ENCODE assay signal across 8 cellular contexts in genomic region chr2:62306751-62307468, GRCh38.
DNase-seq lines count a peak whose midpoint lies in the region; ATAC-seq, FAIRE-seq and TF ChIP-seq lines count a peak whose summit lies in the region.

No MANE protein-coding gene starts in this region.

- no peak for TF ChIP-seq RAD21 in GM12878 (IDR thresholded peaks at IDR 0.05; ENCODE audit: insufficient read depth, low read depth, low read length)

- no peaks in the 10 kb centered on the region for H3K27me3 Mint-ChIP-seq in natural killer cell treated with Interleukin-12 subunit alpha and Interleukin-12 subunit beta and Interleukin-15 and Interleukin-18, amount 100 ng/mL, for 72 hours

- WGBS in GM12878 (ENCODE audit: insufficient coverage, insufficient replicate concordance, low lambda C conversion rate, missing lambda C conversion rate) = 24% methylated on average over 7 of the region's 7 CpGs

- SMC1A ChIA-PET in GM12878 (lab: Charles Lee; ENCODE audit: uncharacterized antibody, unreplicated experiment) = interaction anchor here (0.7 to 26.8 kb wide), 18 partner anchors 10 to 312 kb away, joined by 3 to 467 read pairs (median 6); no protein-coding TSS in a partner anchor

- H4K20me1 ChIP-seq in OCI-LY3 (ENCODE audit: insufficient read depth, low read length) = no peaks in the 10 kb centered on the region
- H4K20me1 ChIP-seq in GM12878 (ENCODE audit: control insufficient read depth, insufficient read depth) = no peaks in the 10 kb centered on the region
- H4K20me1 ChIP-seq in Karpas-422 (ENCODE audit: insufficient read depth, low read depth, low read length) = no peaks in the 10 kb centered on the region

- no peak for FAIRE-seq in GM12878 (lab: Jason Lieb, UNC)

- H3K36me3 ChIP-seq in OCI-LY3 (replicated peaks; ENCODE audit: low read depth, low read length) = no peaks in the 10 kb centered on the region
- H3K36me3 ChIP-seq in GM12878 (ENCODE audit: control insufficient read depth in 2 of 2, insufficient read depth in 2 of 2, low read length in 1 of 2) = no peaks in the 10 kb centered on the region
- no peaks in the 10 kb centered on the region for H3K36me3 ChIP-seq in Karpas-422 (ENCODE audit: insufficient read depth, low read length)

- no peaks in the 10 kb centered on the region for H3K9me2 ChIP-seq in Karpas-422 (replicated peaks; ENCODE audit: insufficient read depth, low read length)

- in situ Hi-C loops in GM12878 (cut with MboI) = loop anchor here (5.0 kb wide), 1 partner anchor 165 kb away; no protein-coding TSS in a partner anchor

- POLR2A ChIA-PET in GM12878 (lab: Charles Lee) = interaction anchor here (1.2 to 6.3 kb wide), 6 partner anchors 28 to 171 kb away, joined by 3 to 49 read pairs (median 7); partner anchors contain the start of gene B3GNT2

- H3K4me1 Mint-ChIP-seq in natural killer cell treated with Interleukin-12 subunit alpha and Interleukin-12 subunit beta and Interleukin-15 and Interleukin-18, amount 100 ng/mL, for 72 hours (ENCODE audit: low read depth in 2 of 2) = peaks cover 73 to 75% of the 10 kb centered on the region in 2 donors

- H3K27ac ChIP-seq in OCI-LY3 (ENCODE audit: low read length) (no peak overlapping the region), GM12878 (ENCODE audit: control insufficient read depth, insufficient read depth) (peak overlapping the region; percentile 99), Karpas-422 (ENCODE audit: low read length) (no peak overlapping the region)

- TF ChIP-seq CTCF in OCI-LY3 (IDR thresholded peaks at IDR 0.05; ENCODE audit: low read depth, low read length) = no peak
- TF ChIP-seq CTCF in GM12878 (IDR thresholded peaks at IDR 0.05 in 2 of 3, conservative IDR thresholded peaks at IDR 0.05 in 1 of 3; ENCODE audit: control insufficient read depth in 2 of 3, extremely low read depth in 1 of 3, insufficient read depth in 1 of 3, low read depth in 3 of 3, low read length in 3 of 3) = no peak

- ATAC-seq in HG03175 (IDR thresholded peaks at IDR 0.05; ENCODE audit: unreplicated experiment) (peak; percentile 31), GM12878 (peak; percentile 65)
- ATAC-seq in natural killer cell treated with Interleukin-12 subunit alpha and Interleukin-12 subunit beta and Interleukin-15 and Interleukin-18, amount 100 ng/mL, for 72 hours = peak; percentile 50 to 59

- intact Hi-C loops in GM12878 (cut with micrococcal nuclease; ENCODE audit: unreplicated experiment) = loop anchor here (5.0 to 10.0 kb wide), 2 partner anchors 165 to 392 kb away; no protein-coding TSS in a partner anchor

- H3K36me3 Mint-ChIP-seq in natural killer cell treated with Interleukin-12 subunit alpha and Interleukin-12 subunit beta and Interleukin-15 and Interleukin-18, amount 100 ng/mL, for 72 hours = no peaks in the 10 kb centered on the region

- H3K4me3 Mint-ChIP-seq in natural killer cell treated with Interleukin-12 subunit alpha and Interleukin-12 subunit beta and Interleukin-15 and Interleukin-18, amount 100 ng/mL, for 72 hours = peak overlapping the region; percentile 49

- no peaks in the 10 kb centered on the region for H3K79me2 ChIP-seq in OCI-LY3 (ENCODE audit: low read length)
- peaks cover 32% of the 10 kb centered on the region for H3K79me2 ChIP-seq in GM12878 (ENCODE audit: control insufficient read depth, insufficient read depth, low read length)
- no peaks in the 10 kb centered on the region for H3K79me2 ChIP-seq in Karpas-422 (ENCODE audit: low read length)

- DNase-seq in activated CD4-positive, CD25-positive, alpha-beta regulatory T cell treated with anti-CD3 and anti-CD28 coated beads, Interleukin-2, amount 50 U/mL, for 16 hours (ENCODE audit: low read depth, low spot score) = peak; percentile 13
- no peak for DNase-seq in activated CD4-positive, CD25-positive, alpha-beta regulatory T cell (lab: John Stamatoyannopoulos, UW)
- peak; percentile 95 for DNase-seq in GM12878 (ENCODE audit: low read depth, low spot score)
- DNase-seq in natural killer cell treated with Interleukin-12 subunit alpha and Interleukin-12 subunit beta and Interleukin-15 and Interleukin-18, amount 100 ng/mL, for 72 hours (ENCODE audit: low spot score) = no peak
- DNase-seq in Karpas-422 = no peak
- no peak for DNase-seq in dedifferentiated amniotic fluid mesenchymal stem cell (ENCODE audit: extremely low spot score)

- BruUV-seq in GM12878 (replicated peaks; lab: Mats Ljungman, UMichigan) = TSS peak; percentile 81

- H2AFZ ChIP-seq in OCI-LY3 (ENCODE audit: low read depth, low read length) (0 out of 2 replicates have a peak overlapping the region, but pooled peaks have one; percentile 5), GM12878 (ENCODE audit: control insufficient read depth, low read depth, low read length) (no peak overlapping the region), Karpas-422 (ENCODE audit: low read length) (no peak overlapping the region)

- H3K27me3 ChIP-seq in OCI-LY3 (ENCODE audit: low read depth, low read length) (no peaks in the 10 kb centered on the region), GM12878 (replicated peaks in 1 of 2; ENCODE audit: control insufficient read depth in 2 of 2, insufficient read depth in 2 of 2, low read length in 1 of 2) (no peaks in the 10 kb centered on the region), Karpas-422 (ENCODE audit: low read length) (no peaks in the 10 kb centered on the region)

- RAD21 ChIA-PET in GM12878 (lab: Charles Lee; ENCODE audit: unreplicated experiment) = interaction anchor here (0.7 to 10.6 kb wide), 12 partner anchors 19 to 312 kb away, joined by 3 to 126 read pairs (median 6); no protein-coding TSS in a partner anchor

- CTCF ChIA-PET in GM12878 (lab: Yijun Ruan, JAX) = interaction anchor here (0.7 to 4.0 kb wide), 3 partner anchors 27 to 311 kb away, joined by 3 to 17 read pairs (median 5); no protein-coding TSS in a partner anchor

- H3K9ac ChIP-seq in OCI-LY3 (ENCODE audit: low read length) (peak overlapping the region; percentile 2; the same call in 1 of the 2 replicates), GM12878 (ENCODE audit: control insufficient read depth, insufficient read depth, low read length) (peak overlapping the region; percentile 57), Karpas-422 (ENCODE audit: low read length) (no peak overlapping the region)

- peak overlapping the region; percentile 51 for H3K4me2 ChIP-seq in OCI-LY3 (ENCODE audit: low read length)
- H3K4me2 ChIP-seq in GM12878 (ENCODE audit: control insufficient read depth, insufficient read depth) = peak overlapping the region; percentile 26
- no peak overlapping the region for H3K4me2 ChIP-seq in Karpas-422 (ENCODE audit: low read depth, low read length, poor library complexity, severe bottlenecking)

- peak; percentile 45; the same call in 1 of the 2 replicates for TF ChIP-seq POLR2A in GM12878 (IDR thresholded peaks at IDR 0.05; ENCODE audit: low read depth, low read length)

- H3K9me3 ChIP-seq in OCI-LY3 (ENCODE audit: insufficient read depth, low read length) = no peaks in the 10 kb centered on the region
- no peaks in the 10 kb centered on the region for H3K9me3 ChIP-seq in GM12878 (replicated peaks; ENCODE audit: control insufficient read depth, insufficient read depth, low read length)
- H3K9me3 ChIP-seq in Karpas-422 (ENCODE audit: low read length) = no peaks in the 10 kb centered on the region

- H3K4me3 ChIP-seq in OCI-LY3 (ENCODE audit: low read length) (0 out of 2 replicates have a peak overlapping the region, but pooled peaks have one; percentile 8), GM12878 (peak overlapping the region; percentile 38; the same call in 1 of the 2 replicates), Karpas-422 (ENCODE audit: low read length) (no peak overlapping the region)

- H3K4me1 ChIP-seq in OCI-LY3 (ENCODE audit: low read length) (peaks cover 57% of the 10 kb centered on the region), GM12878 (ENCODE audit: control insufficient read depth, insufficient read depth, low read length) (peaks cover 92% of the 10 kb centered on the region), Karpas-422 (ENCODE audit: low read length) (no peaks in the 10 kb centered on the region)

- H3K9me3 Mint-ChIP-seq in natural killer cell treated with Interleukin-12 subunit alpha and Interleukin-12 subunit beta and Interleukin-15 and Interleukin-18, amount 100 ng/mL, for 72 hours = no peaks in the 10 kb centered on the region

- H3K27ac Mint-ChIP-seq in natural killer cell treated with Interleukin-12 subunit alpha and Interleukin-12 subunit beta and Interleukin-15 and Interleukin-18, amount 100 ng/mL, for 72 hours = peak overlapping the region; percentile 60 to 77

- TF ChIP-seq EP300 in GM12878 (IDR thresholded peaks at IDR 0.05; ENCODE audit: borderline replicate concordance in 1 of 2, control insufficient read depth in 1 of 2, low read depth in 2 of 2, low read length in 2 of 2) = peak; percentile 38 to 45; a peak in 2 of 4 replicates

TF ChIP-seq in GM12878, 131 proteins besides CTCF, POLR2A, EP300 and RAD21 (continues in another document):
- TF ChIP-seq PAX5 (IDR thresholded peaks at IDR 0.05; ENCODE audit: borderline replicate concordance, low read depth, low read length) = no peak
- peak; percentile 59 for TF ChIP-seq SKIL (IDR thresholded peaks at IDR 0.05; ENCODE audit: low read depth, poor library complexity, severe bottlenecking)
- TF ChIP-seq SMC3 (IDR thresholded peaks at IDR 0.05; ENCODE audit: borderline replicate concordance, low read length) = no peak
- peak; percentile 87 for TF ChIP-seq ZNF24 (IDR thresholded peaks at IDR 0.05)

Comparison
In these comparisons a context has a peak if more than half of its experiments do, and no peak if none do; other contexts are left out.
1. DNase-seq: peak in activated CD4-positive, CD25-positive, alpha-beta regulatory T cell treated with anti-CD3 and anti-CD28 coated beads, Interleukin-2, amount 50 U/mL, for 16 hours (single experiment) and GM12878 (single experiment); none in activated CD4-positive, CD25-positive, alpha-beta regulatory T cell (0 of 4), natural killer cell treated with Interleukin-12 subunit alpha and Interleukin-12 subunit beta and Interleukin-15 and Interleukin-18, amount 100 ng/mL, for 72 hours (single experiment), Karpas-422 (single experiment) and dedifferentiated amniotic fluid mesenchymal stem cell (single experiment).
2. Peak in every context shown above with its lines, with median percentiles within 50 percentile points of each other: ATAC-seq.